ENCODE assay signal across 6 cellular contexts in genomic region chr2:113652599-113652998, GRCh38. TPM values are rescaled to one million over a fixed set of nuclear protein-coding genes. Genes with fewer than 3 reads are reported as not detected.
DNase-seq lines count a peak whose midpoint lies in the region; ATAC-seq, FAIRE-seq and TF ChIP-seq lines count a peak whose summit lies in the region.
"Not testable (repeated sequence)": the region's sequence is repeated elsewhere in the genome, so short reads cannot be mapped to it uniquely, and the experiment has no call there.

No MANE protein-coding gene starts in this region.

- BruUV-seq in PC-9 (replicated peaks; lab: Mats Ljungman, UMichigan); K562 (replicated peaks; lab: Mats Ljungman, UMichigan); HepG2 (replicated peaks; lab: Mats Ljungman, UMichigan): not testable (repeated sequence)

- POLR2A ChIA-PET in PC-9 (lab: Charles Lee; ENCODE audit: unreplicated experiment); K562 (lab: Yijun Ruan, JAX); HepG2 (lab: Yijun Ruan, JAX): not testable (repeated sequence)

- H3K27me3 ChIP-seq in PC-9 (ENCODE audit: insufficient read depth, low read depth); K562 (ENCODE audit: control insufficient read depth in 2 of 2, insufficient read depth in 2 of 2, low read length in 2 of 2); HepG2 (ENCODE audit: control insufficient read depth in 1 of 2, insufficient read depth in 2 of 2, low read length in 2 of 2): not testable (repeated sequence)

- no CpG with 5 or more reads among the region's 3 CpGs for WGBS in K562 (ENCODE audit: insufficient coverage, low coverage, missing lambda C conversion rate)
- WGBS in HepG2 (ENCODE audit: low lambda C conversion rate): 14% methylated on average over 1 of the region's 3 CpGs

- 0 out of 2 replicates have a peak overlapping the region, but pooled peaks have one; percentile 23 for H3K27ac ChIP-seq in PC-9
- not testable (repeated sequence) for H3K27ac ChIP-seq in K562 (ENCODE audit: extremely low read depth, low read depth, low read length); HepG2 (ENCODE audit: extremely low read length, insufficient read depth, low read length)

- TF ChIP-seq RAD21 in K562 (CRISPR knock-in tag; conservative IDR thresholded peaks at IDR 0.05 in 1 of 2, IDR thresholded peaks at IDR 0.05 in 1 of 2); HepG2 (CRISPR knock-in tag; IDR thresholded peaks at IDR 0.05): not testable (repeated sequence)

- H2AFZ ChIP-seq in PC-9; K562 (ENCODE audit: low read depth, low read length); HepG2 (ENCODE audit: low read length): not testable (repeated sequence)

- not testable (repeated sequence) for H3K79me2 ChIP-seq in PC-9 (ENCODE audit: low read depth); K562 (ENCODE audit: control insufficient read depth, insufficient read depth, low read length); HepG2 (ENCODE audit: insufficient read depth, low read length)

- peak; percentile 33 for DNase-seq in CD1c-positive myeloid dendritic cell (ENCODE audit: extremely low spot score)
- DNase-seq in PC-9: peak in 1 of 2 experiments; percentile 58
- peak; percentile 11 for DNase-seq in RCC 7860 (ENCODE audit: low spot score)
- DNase-seq in K562 (ENCODE audit: extremely low read depth in 1 of 4, low spot score in 3 of 4): not testable (repeated sequence)
- peak; percentile 35 for DNase-seq in fibroblast of mammary gland (ENCODE audit: low read depth)
- DNase-seq in HepG2 (ENCODE audit: low spot score): peak; percentile 18

- TF ChIP-seq POLR2A in K562 (conservative IDR thresholded peaks at IDR 0.05); HepG2 (IDR thresholded peaks at IDR 0.05; ENCODE audit: insufficient read depth in 1 of 2, low read depth in 2 of 2, low read length in 2 of 2): not testable (repeated sequence)

- not testable (repeated sequence) for H3K9me1 ChIP-seq in K562 (ENCODE audit: control insufficient read depth, insufficient read depth, low read length)

- H3K4me1 ChIP-seq in PC-9 (replicated peaks; ENCODE audit: insufficient read depth); K562 (replicated peaks in 1 of 2; ENCODE audit: control insufficient read depth in 2 of 2, insufficient read depth in 2 of 2, low read length in 2 of 2); HepG2 (ENCODE audit: insufficient read depth, low read length): not testable (repeated sequence)

- TF ChIP-seq EP300 in K562 (IDR thresholded peaks at IDR 0.05; ENCODE audit: low read length); HepG2 (IDR thresholded peaks at IDR 0.05; ENCODE audit: low read depth in 2 of 2, low read length in 2 of 2); HepG2 (CRISPR knock-in tag; IDR thresholded peaks at IDR 0.05; ENCODE audit: borderline replicate concordance): not testable (repeated sequence)

- not testable (repeated sequence) for H3K4me2 ChIP-seq in PC-9; K562 (ENCODE audit: insufficient read depth, low read length); HepG2 (ENCODE audit: low read depth, low read length)

- H3F3A ChIP-seq in PC-9 (ENCODE audit: insufficient read depth, low read depth): not testable (repeated sequence)

- FAIRE-seq in RCC 7860 (lab: Jason Lieb, UNC); K562 (lab: Jason Lieb, UNC); HepG2 (lab: Jason Lieb, UNC): not testable (repeated sequence)

- CTCF ChIA-PET in PC-9 (lab: Charles Lee); K562 (lab: Yijun Ruan, JAX; ENCODE audit: low intra/inter-chr PET ratio); HepG2 (lab: Yijun Ruan, JAX; ENCODE audit: low intra/inter-chr PET ratio, low total read pairs): not testable (repeated sequence)

- in situ Hi-C loops in K562 (cut with MboI); HepG2 (cut with HindIII; ENCODE audit: extremely low pct_ligation_motif_present, low pct_unique_long_range_greater_than_20kb): not testable (repeated sequence)

- intact Hi-C loops in PC-9 (cut with micrococcal nuclease; ENCODE audit: unreplicated experiment); K562 (cut with micrococcal nuclease); HepG2 (cut with micrococcal nuclease; ENCODE audit: unreplicated experiment): not testable (repeated sequence)

- not testable (repeated sequence) for H3K9me3 ChIP-seq in PC-9 (ENCODE audit: insufficient read depth, low read depth); K562 (replicated peaks; ENCODE audit: control insufficient read depth, insufficient read depth, low read depth, low read length); HepG2 (ENCODE audit: low read length)

- H3K9me2 ChIP-seq in PC-9 (ENCODE audit: insufficient read depth): not testable (repeated sequence)

- not testable (repeated sequence) for H3K9ac ChIP-seq in K562 (ENCODE audit: insufficient read depth in 1 of 2, low read depth in 2 of 2, low read length in 2 of 2); HepG2 (ENCODE audit: insufficient read depth, low read depth, low read length)

- not testable (repeated sequence) for H4K20me1 ChIP-seq in PC-9 (ENCODE audit: insufficient read depth); K562 (replicated peaks; ENCODE audit: control insufficient read depth, insufficient read depth, low read length); HepG2 (ENCODE audit: insufficient read depth, low read length)

- not testable (repeated sequence) for ATAC-seq in K562, HepG2

- not testable (repeated sequence) for H3K4me3 ChIP-seq in PC-9; K562; fibroblast of mammary gland (ENCODE audit: control insufficient read depth, low read depth, low read length); HepG2 (replicated peaks in 1 of 3; ENCODE audit: insufficient read depth in 1 of 3, low read depth in 2 of 3, low read length in 3 of 3)

- H3K36me3 ChIP-seq in PC-9 (ENCODE audit: low read depth); K562 (ENCODE audit: control insufficient read depth, insufficient read depth, low read length); HepG2 (replicated peaks in 1 of 2; ENCODE audit: control insufficient read depth in 1 of 2, insufficient read depth in 2 of 2, low read length in 2 of 2): not testable (repeated sequence)

- not testable (repeated sequence) for TF ChIP-seq CTCF in PC-9 (conservative IDR thresholded peaks at IDR 0.05); K562 (IDR thresholded peaks at IDR 0.05 in 2 of 3, conservative IDR thresholded peaks at IDR 0.05 in 1 of 3; ENCODE audit: insufficient read depth in 2 of 3, low read depth in 1 of 3, low read length in 3 of 3); fibroblast of mammary gland (conservative IDR thresholded peaks at IDR 0.05; ENCODE audit: control insufficient read depth, insufficient read depth, low read depth, low read length); HepG2 (CRISPR knock-in tag; IDR thresholded peaks at IDR 0.05)

RNA-seq across cellular contexts. Expression of gene RABL2A, which starts 25.5 kb away (rescaled TPM):
- total RNA-seq in PC-9 (2021) (19.3 and 27.7 TPM in 2 replicates), K562 (2014; rRNA removed) (2.2 and 3.5 TPM in 2 replicates), K562 (2014; rRNA removed; fragmentation: Illumina TruSeq; extraction: Trizol) (2.1 and 3.2 TPM in 2 replicates), K562 (2015; rRNA removed; fragmentation: Illumina TruSeq; extraction: Trizol) (3.4 and 4.8 TPM in 2 replicates), K562 (2021) (3.2 and 4.2 TPM in 2 replicates), HepG2 (2016; rRNA removed; fragmentation: Illumina TruSeq; extraction: Trizol) (2.9 and 9.6 TPM in 2 replicates)
- total RNA-seq in K562 (2011; cell fraction: chromatin; rRNA removed; ENCODE audit: low replicate concordance): 27.6 and 50.6 TPM in 2 replicates
- total RNA-seq in K562 (2011; cell fraction: nucleolus; rRNA removed): 20.1 and 30.2 TPM in 2 replicates
- 34.0 and 48.6 TPM in 2 replicates for total RNA-seq in K562 (2011; cell fraction: nucleoplasm; rRNA removed)
- polyA plus RNA-seq in K562 (2011; rRNA removed) (5.3 and 5.8 TPM in 2 replicates), K562 (2014; fragmentation: Illumina TruSeq; extraction: Trizol) (2.8 and 4.7 TPM in 2 replicates), K562 (2014; fragmentation: Nextera tagmentation; extraction: Ambion mirVana) (under 1 TPM; 0.27 to 0.34 TPM), K562 (2014; rRNA removed) (3.0 and 5.1 TPM in 2 replicates), HepG2 (2011; rRNA removed) (13.4 and 16.4 TPM in 2 replicates)
- polyA plus RNA-seq in K562 (2011; cell fraction: cytosol; rRNA removed): 4.7 and 5.1 TPM in 2 replicates
- 21.7 and 27.2 TPM in 2 replicates for polyA plus RNA-seq in K562 (2011; cell fraction: nucleus; rRNA removed)
- polyA plus RNA-seq in K562 (2012): 3.2 and 6.6 TPM in 2 replicates
- polyA minus RNA-seq in K562 (2011; rRNA and poly(A)+ RNA removed): 7.4 and 9.2 TPM in 2 replicates
- 1.3 TPM in 1 of 2 replicates, not detected in the other for polyA minus RNA-seq in K562 (2011; cell fraction: cytosol; rRNA and poly(A)+ RNA removed)
- polyA minus RNA-seq in K562 (2011; cell fraction: nucleus; rRNA and poly(A)+ RNA removed): 10.0 and 11.8 TPM in 2 replicates
- 4.3 TPM in 2 replicates for total RNA-seq in HepG2 (2016; cell fraction: cytosol; rRNA removed; fragmentation: Illumina TruSeq; extraction: Trizol; ENCODE audit: low read depth)
- total RNA-seq in HepG2 (2016; cell fraction: insoluble cytoplasmic fraction; rRNA removed; fragmentation: Illumina TruSeq; extraction: Trizol): 2.4 and 8.8 TPM in 2 replicates
- total RNA-seq in HepG2 (2016; cell fraction: membrane; rRNA removed; fragmentation: Illumina TruSeq; extraction: Trizol): 2.8 and 3.6 TPM in 2 replicates
- 14.4 and 20.3 TPM in 2 replicates for total RNA-seq in HepG2 (2016; cell fraction: nucleus; rRNA removed; fragmentation: Illumina TruSeq; extraction: Trizol)
- 4.3 and 6.5 TPM in 2 replicates for polyA plus RNA-seq in HepG2 (2011; cell fraction: cytosol; rRNA removed)
- 36.6 and 49.2 TPM in 2 replicates for polyA plus RNA-seq in HepG2 (2011; cell fraction: nucleus; rRNA removed)
- polyA plus RNA-seq in HepG2 (2012): 8.6 and 9.0 TPM in 2 replicates
- 1.6 and 2.2 TPM in 2 replicates for polyA plus RNA-seq in HepG2 (2016; cell fraction: cytosol; fragmentation: Illumina TruSeq; extraction: Trizol; ENCODE audit: low read depth)
- polyA plus RNA-seq in HepG2 (2016; cell fraction: insoluble cytoplasmic fraction; fragmentation: Illumina TruSeq; extraction: Trizol; ENCODE audit: low read depth): 3.3 and 4.4 TPM in 2 replicates
- polyA plus RNA-seq in HepG2 (2016; cell fraction: membrane; fragmentation: Illumina TruSeq; extraction: Trizol; ENCODE audit: low read depth): 2.8 and 3.1 TPM in 2 replicates
- 29.3 and 35.2 TPM in 2 replicates for polyA plus RNA-seq in HepG2 (2016; cell fraction: nucleus; fragmentation: Illumina TruSeq; extraction: Trizol; ENCODE audit: insufficient read depth, low read depth)
- polyA minus RNA-seq in HepG2 (2011; rRNA and poly(A)+ RNA removed; ENCODE audit: low replicate concordance): 17.8 and 18.9 TPM in 2 replicates
- polyA minus RNA-seq in HepG2 (2011; cell fraction: cytosol; rRNA and poly(A)+ RNA removed): 2.5 and 3.9 TPM in 2 replicates
- 32.1 and 40.5 TPM in 2 replicates for polyA minus RNA-seq in HepG2 (2011; cell fraction: nucleus; rRNA and poly(A)+ RNA removed)
